1 cellular context compared by ENCODE assay signal in genomic region chr21:41526478-41527087, GRCh38.
TF ChIP-seq lines count a peak whose summit lies in the region.

No MANE protein-coding gene starts in this region.

TF ChIP-seq in HepG2, 621 proteins besides CTCF, POLR2A, EP300 and RAD21 (continued from another document):
- TF ChIP-seq GPN1 (CRISPR knock-in tag; IDR thresholded peaks at IDR 0.05; ENCODE audit: borderline replicate concordance) (no peak), GABPB1 (CRISPR knock-in tag; IDR thresholded peaks at IDR 0.05) (no peak), ZNF557 (CRISPR knock-in tag; IDR thresholded peaks at IDR 0.05) (no peak), CENPT (CRISPR knock-in tag; IDR thresholded peaks at IDR 0.05; ENCODE audit: low read depth) (no peak)
- TF ChIP-seq, protein P1, sequence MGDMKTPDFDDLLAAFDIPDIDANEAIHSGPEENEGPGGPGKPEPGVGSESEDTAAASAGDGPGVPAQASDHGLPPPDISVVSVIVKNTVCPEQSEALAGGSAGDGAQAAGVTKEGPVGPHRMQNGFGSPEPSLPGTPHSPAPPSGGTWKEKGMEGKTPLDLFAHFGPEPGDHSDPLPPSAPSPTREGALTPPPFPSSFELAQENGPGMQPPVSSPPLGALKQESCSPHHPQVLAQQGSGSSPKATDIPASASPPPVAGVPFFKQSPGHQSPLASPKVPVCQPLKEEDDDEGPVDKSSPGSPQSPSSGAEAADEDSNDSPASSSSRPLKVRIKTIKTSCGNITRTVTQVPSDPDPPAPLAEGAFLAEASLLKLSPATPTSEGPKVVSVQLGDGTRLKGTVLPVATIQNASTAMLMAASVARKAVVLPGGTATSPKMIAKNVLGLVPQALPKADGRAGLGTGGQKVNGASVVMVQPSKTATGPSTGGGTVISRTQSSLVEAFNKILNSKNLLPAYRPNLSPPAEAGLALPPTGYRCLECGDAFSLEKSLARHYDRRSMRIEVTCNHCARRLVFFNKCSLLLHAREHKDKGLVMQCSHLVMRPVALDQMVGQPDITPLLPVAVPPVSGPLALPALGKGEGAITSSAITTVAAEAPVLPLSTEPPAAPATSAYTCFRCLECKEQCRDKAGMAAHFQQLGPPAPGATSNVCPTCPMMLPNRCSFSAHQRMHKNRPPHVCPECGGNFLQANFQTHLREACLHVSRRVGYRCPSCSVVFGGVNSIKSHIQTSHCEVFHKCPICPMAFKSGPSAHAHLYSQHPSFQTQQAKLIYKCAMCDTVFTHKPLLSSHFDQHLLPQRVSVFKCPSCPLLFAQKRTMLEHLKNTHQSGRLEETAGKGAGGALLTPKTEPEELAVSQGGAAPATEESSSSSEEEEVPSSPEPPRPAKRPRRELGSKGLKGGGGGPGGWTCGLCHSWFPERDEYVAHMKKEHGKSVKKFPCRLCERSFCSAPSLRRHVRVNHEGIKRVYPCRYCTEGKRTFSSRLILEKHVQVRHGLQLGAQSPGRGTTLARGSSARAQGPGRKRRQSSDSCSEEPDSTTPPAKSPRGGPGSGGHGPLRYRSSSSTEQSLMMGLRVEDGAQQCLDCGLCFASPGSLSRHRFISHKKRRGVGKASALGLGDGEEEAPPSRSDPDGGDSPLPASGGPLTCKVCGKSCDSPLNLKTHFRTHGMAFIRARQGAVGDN (CRISPR knock-in tag; IDR thresholded peaks at IDR 0.05) = 0 out of 2 replicates have a peak, but pooled peaks have one; percentile 12
